Comparison of ENCODE assay signal across 10 cellular contexts in the genomic region with DNA sequence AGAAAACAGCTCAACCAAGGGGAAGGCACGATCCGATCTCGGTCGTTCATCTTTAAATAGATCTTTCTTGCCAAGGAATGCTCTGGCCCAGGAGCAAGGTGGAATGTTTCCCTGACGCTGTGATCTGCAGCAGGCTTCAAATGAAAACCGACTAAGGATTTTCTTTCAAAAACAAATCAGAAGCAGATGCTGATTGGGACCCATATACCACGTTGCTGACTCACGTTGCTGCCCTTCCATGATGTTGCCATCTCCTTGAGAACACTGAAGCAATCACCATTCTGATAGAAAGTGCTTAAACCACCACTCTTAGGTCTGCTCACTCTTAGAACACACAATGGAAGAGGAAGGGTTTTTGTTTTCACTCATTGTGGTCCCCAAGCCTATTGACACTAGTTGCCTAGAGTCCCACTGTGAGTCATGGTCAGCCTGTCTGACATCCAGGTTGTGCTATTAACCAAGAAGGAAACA. TPM values are rescaled to one million over a fixed set of nuclear protein-coding genes. Genes with fewer than 3 reads are reported as not detected.
DNase-seq lines count a peak whose midpoint lies in the region; ATAC-seq and TF ChIP-seq lines count a peak whose summit lies in the region.
"Had no signal": no experiment of that assay in that cellular context is flagged by ENCODE, and none has a peak within 500 bp of the region (broad histone marks: within the 10 kb centered on the region; RNA-seq: fewer than 3 reads in every experiment).

No MANE protein-coding gene starts in this region.

- H4K20me1 ChIP-seq in GM23338 (replicated peaks; ENCODE audit: insufficient read depth) = no peaks in the 10 kb centered on the region

- H3K4me2 ChIP-seq in GM23338 = no peak overlapping the region

- peak; percentile 83 for DNase-seq in AG10803 (ENCODE audit: low read depth)
- peak; percentile 42 for DNase-seq in GM23338 (ENCODE audit: low spot score)
- DNase-seq in activated T-cell treated with anti-CD3 and anti-CD28 coated beads, Interleukin-2, amount 50 U/mL, for 72 hours = peak; percentile 51 to 59
- peak; percentile 86 for DNase-seq in iris pigment epithelial cell (ENCODE audit: low read depth)
- DNase-seq in head of caudate nucleus = no peak
- no peak for DNase-seq in germinal center (ENCODE audit: low spot score)
- no peak for DNase-seq in COLO829 (ENCODE audit: low spot score)
- DNase-seq: RPMI8226 had no signal

- H3F3A ChIP-seq in GM23338 (replicated peaks; ENCODE audit: low read depth) = no peaks in the 10 kb centered on the region

- ATAC-seq in GM23338 (peak; percentile 86), GM21515 (IDR thresholded peaks at IDR 0.05; ENCODE audit: unreplicated experiment) (no peak)
- peak; percentile 97 to 99 for ATAC-seq in activated T-cell treated with anti-CD3 and anti-CD28 coated beads, Interleukin-2, amount 50 U/mL, for 72 hours (replicated peaks in 1 of 2)

- no peak overlapping the region for H3K4me3 ChIP-seq in AG10803 (ENCODE audit: low read length)
- H3K4me3 ChIP-seq in GM23338 = no peak overlapping the region

- peak overlapping the region; percentile 29 for H3K27ac Mint-ChIP-seq in GM23338
- peak overlapping the region; percentile 40 for H3K27ac Mint-ChIP-seq in activated T-cell treated with anti-CD3 and anti-CD28 coated beads, Interleukin-2, amount 50 U/mL, for 72 hours

- H3K4me1 Mint-ChIP-seq in GM23338 = peaks cover 7% of the 10 kb centered on the region; the same call in 2 of the 3 replicates
- H3K4me1 Mint-ChIP-seq in activated T-cell treated with anti-CD3 and anti-CD28 coated beads, Interleukin-2, amount 50 U/mL, for 72 hours (ENCODE audit: low read depth) = peaks cover 41% of the 10 kb centered on the region

- H3K36me3 ChIP-seq in GM23338 (ENCODE audit: insufficient read depth) = no peaks in the 10 kb centered on the region

- H3K27me3 Mint-ChIP-seq in GM23338 (ENCODE audit: insufficient read depth, low read depth, poor library complexity) = no peaks in the 10 kb centered on the region
- H3K27me3 Mint-ChIP-seq in activated T-cell treated with anti-CD3 and anti-CD28 coated beads, Interleukin-2, amount 50 U/mL, for 72 hours (ENCODE audit: low read depth) = no peaks in the 10 kb centered on the region

- intact Hi-C loops in head of caudate nucleus (cut with DNase I) = no loop called here

- no peak overlapping the region for H3K4me3 Mint-ChIP-seq in GM23338
- peak overlapping the region; percentile 41 to 58 for H3K4me3 Mint-ChIP-seq in activated T-cell treated with anti-CD3 and anti-CD28 coated beads, Interleukin-2, amount 50 U/mL, for 72 hours

- no peaks in the 10 kb centered on the region for H3K27me3 ChIP-seq in GM23338 (ENCODE audit: insufficient read depth)

- no peak for TF ChIP-seq CTCF in AG10803 (conservative IDR thresholded peaks at IDR 0.05; ENCODE audit: low read length)
- TF ChIP-seq CTCF in GM23338 (conservative IDR thresholded peaks at IDR 0.05; ENCODE audit: low read depth in 2 of 2) = no peak

- H3K4me1 ChIP-seq in GM23338 (ENCODE audit: insufficient read depth) = no peaks in the 10 kb centered on the region

- peak overlapping the region; percentile 8; the same call in 1 of the 2 replicates for H2AFZ ChIP-seq in GM23338

- no peaks in the 10 kb centered on the region for H3K9me3 Mint-ChIP-seq in GM23338
- H3K9me3 Mint-ChIP-seq in activated T-cell treated with anti-CD3 and anti-CD28 coated beads, Interleukin-2, amount 50 U/mL, for 72 hours = peaks cover 0 to 2% of the 10 kb centered on the region in 2 donors

- H3K79me2 ChIP-seq in GM23338 (replicated peaks; ENCODE audit: insufficient read depth) = no peaks in the 10 kb centered on the region

- H3K27ac ChIP-seq in GM23338 (ENCODE audit: low read depth) = no peak overlapping the region

- no peaks in the 10 kb centered on the region for H3K36me3 Mint-ChIP-seq in GM23338 (ENCODE audit: low read depth)
- H3K36me3 Mint-ChIP-seq in activated T-cell treated with anti-CD3 and anti-CD28 coated beads, Interleukin-2, amount 50 U/mL, for 72 hours (ENCODE audit: insufficient read depth in 2 of 2) = peaks cover 12 to 34% of the 10 kb centered on the region in 2 donors

- no peaks in the 10 kb centered on the region for H3K9me2 ChIP-seq in GM23338 (ENCODE audit: insufficient read depth)

TF ChIP-seq in GM23338, 12 proteins besides CTCF, POLR2A, EP300 and RAD21 (continues in another document):
- TF ChIP-seq POLR2AphosphoS5 (IDR thresholded peaks at IDR 0.05; ENCODE audit: low read depth) = no peak
- TF ChIP-seq ZNF114 (CRISPR knock-in tag; IDR thresholded peaks at IDR 0.05) = no peak
- no peak for TF ChIP-seq ZNF331 (CRISPR knock-in tag; IDR thresholded peaks at IDR 0.05; ENCODE audit: low read depth)
- no peak for TF ChIP-seq STAT1 (IDR thresholded peaks at IDR 0.05; ENCODE audit: unreplicated experiment)
- no peak for TF ChIP-seq JUNB (IDR thresholded peaks at IDR 0.05; ENCODE audit: unreplicated experiment)
- no peak for TF ChIP-seq EZH2 (IDR thresholded peaks at IDR 0.05; ENCODE audit: low read depth, unreplicated experiment)
- no peak for TF ChIP-seq NANOG (IDR thresholded peaks at IDR 0.05; ENCODE audit: borderline replicate concordance)
- TF ChIP-seq ZNF462 (CRISPR knock-in tag; IDR thresholded peaks at IDR 0.05) = no peak

RNA-seq across cellular contexts. Expression of gene LAMTOR3, which starts 26.1 kb away (rescaled TPM):
- 36.7 and 40.8 TPM in 2 replicates for total RNA-seq in GM23338 (2014; rRNA removed; shearing (Covaris generic))
- polyA plus RNA-seq in GM23338 (2016; fragmentation: Nextera tagmentation; extraction: Ambion mirVana) = 60.7 and 64.5 TPM in 2 replicates
- 10 to 100 TPM; 20.7 to 23.3 TPM for total RNA-seq in activated T-cell treated with anti-CD3 and anti-CD28 coated beads, Interleukin-2, amount 50 U/mL, for 72 hours

RNA-seq across cellular contexts. Expression of gene DAPP1, which starts 51.5 kb away (rescaled TPM):
- total RNA-seq in GM23338 (2014; rRNA removed; shearing (Covaris generic)) = not detected in 2 replicates
- polyA plus RNA-seq in GM23338 (2016; fragmentation: Nextera tagmentation; extraction: Ambion mirVana) = not detected in 2 replicates
- total RNA-seq in activated T-cell treated with anti-CD3 and anti-CD28 coated beads, Interleukin-2, amount 50 U/mL, for 72 hours = 10 to 100 TPM; 40.7 to 48.1 TPM
- polyA plus RNA-seq: neural cell had no signal

Comparison
In these comparisons a context has a peak if more than half of its experiments do, and no peak if none do; other contexts are left out.
1. DNase-seq: peak in AG10803 (single experiment), GM23338 (single experiment), activated T-cell treated with anti-CD3 and anti-CD28 coated beads, Interleukin-2, amount 50 U/mL, for 72 hours (2 of 2) and iris pigment epithelial cell (single experiment); none in head of caudate nucleus (0 of 42), germinal center (single experiment) and COLO829 (single experiment).
2. RNA of gene DAPP1, which starts 51.5 kb away (total RNA-seq): 40.7 to 48.1 TPM in activated T-cell treated with anti-CD3 and anti-CD28 coated beads, Interleukin-2, amount 50 U/mL, for 72 hours; not detected in GM23338; every median in the first group is over 10 times any median in the second.